Comparison of ENCODE assay signal across 8 cellular contexts in genomic region chrX:37484335-37484734, GRCh38.
DNase-seq lines count a peak whose midpoint lies in the region; ATAC-seq, FAIRE-seq and TF ChIP-seq lines count a peak whose summit lies in the region.
"Not testable (repeated sequence)": the region's sequence is repeated elsewhere in the genome, so short reads cannot be mapped to it uniquely, and the experiment has no call there.

No MANE protein-coding gene starts in this region.

- H3K9me2 ChIP-seq in HCT116 (ENCODE audit: insufficient read depth): not testable (repeated sequence)

- WGBS in K562 (ENCODE audit: insufficient coverage, low coverage, missing lambda C conversion rate): 25% methylated on average over 4 of the region's 4 CpGs
- 41 to 69% (median 52%) methylated on average over 4 of the region's 4 CpGs for WGBS in small intestine, 3 donors

- not testable (repeated sequence) for H3K9me3 ChIP-seq in HCT116 (ENCODE audit: control insufficient read depth in 1 of 2, insufficient read depth in 1 of 2, low read depth in 1 of 2, low read length in 2 of 2); K562 (replicated peaks; ENCODE audit: control insufficient read depth, insufficient read depth, low read depth, low read length); small intestine (ENCODE audit: control insufficient read depth, low read depth)

- not testable (repeated sequence) for H3K79me2 ChIP-seq in HCT116 (ENCODE audit: insufficient read depth, low read length); K562 (ENCODE audit: control insufficient read depth, insufficient read depth, low read length)

- H3K36me3 ChIP-seq in HCT116 (ENCODE audit: control insufficient read depth in 1 of 2, insufficient read depth in 2 of 2, low read length in 2 of 2); K562 (ENCODE audit: control insufficient read depth, insufficient read depth, low read length); bronchial epithelial cell (ENCODE audit: control insufficient read depth, insufficient read depth, low read length); small intestine (ENCODE audit: control insufficient read depth in 2 of 2, insufficient read depth in 2 of 2, low read length in 2 of 2): not testable (repeated sequence)

- H3K4me3 ChIP-seq in HCT116 (replicated peaks in 1 of 2; ENCODE audit: low read depth in 1 of 2, low read length in 2 of 2); K562; bronchial epithelial cell (ENCODE audit: low read depth, low read length); fibroblast of mammary gland (ENCODE audit: control insufficient read depth, low read depth, low read length); small intestine (ENCODE audit: low read depth in 1 of 2, low read length in 2 of 2): not testable (repeated sequence)

- not testable (repeated sequence) for H3K4me2 ChIP-seq in HCT116 (ENCODE audit: low read length); K562 (ENCODE audit: insufficient read depth, low read length)

- H2AFZ ChIP-seq in HCT116 (ENCODE audit: low read depth, low read length, poor library complexity, severe bottlenecking); K562 (ENCODE audit: low read depth, low read length): not testable (repeated sequence)

- not testable (repeated sequence) for TF ChIP-seq POLR2A in HCT116 (IDR thresholded peaks at IDR 0.05; ENCODE audit: borderline replicate concordance, extremely low read depth, insufficient read depth, insufficient read length); K562 (conservative IDR thresholded peaks at IDR 0.05)

- CTCF ChIA-PET in HCT116 (lab: Charles Lee); K562 (lab: Yijun Ruan, JAX; ENCODE audit: low intra/inter-chr PET ratio): not testable (repeated sequence)

- not testable (repeated sequence) for BruUV-seq in HCT116 (replicated peaks; lab: Mats Ljungman, UMichigan); K562 (replicated peaks; lab: Mats Ljungman, UMichigan)

- POLR2A ChIA-PET in HCT116 (lab: Charles Lee); K562 (lab: Yijun Ruan, JAX): not testable (repeated sequence)

- not testable (repeated sequence) for TF ChIP-seq EP300 in K562 (IDR thresholded peaks at IDR 0.05; ENCODE audit: low read length)

- H3K9me1 ChIP-seq in K562 (ENCODE audit: control insufficient read depth, insufficient read depth, low read length): not testable (repeated sequence)

- H3K27me3 ChIP-seq in HCT116 (ENCODE audit: insufficient read depth, low read length); K562 (ENCODE audit: control insufficient read depth in 2 of 2, insufficient read depth in 2 of 2, low read length in 2 of 2); bronchial epithelial cell (ENCODE audit: control insufficient read depth, insufficient read depth, low read length); small intestine (ENCODE audit: control insufficient read depth in 2 of 2, insufficient read depth in 2 of 2, low read length in 2 of 2): not testable (repeated sequence)

- not testable (repeated sequence) for H4K20me1 ChIP-seq in HCT116 (ENCODE audit: insufficient read depth); K562 (replicated peaks; ENCODE audit: control insufficient read depth, insufficient read depth, low read length)

- DNase-seq in A172 (ENCODE audit: low spot score): peak; percentile 40
- DNase-seq in HCT116 (ENCODE audit: low read depth, low spot score); K562 (ENCODE audit: extremely low read depth in 1 of 4, low spot score in 3 of 4): not testable (repeated sequence)
- DNase-seq in HT1080 (ENCODE audit: low read depth): peak; percentile 54
- DNase-seq in bronchial epithelial cell (ENCODE audit: low read depth): peak; percentile 49
- DNase-seq in fibroblast of mammary gland (ENCODE audit: low read depth): peak; percentile 2
- DNase-seq in mucosa of gallbladder (ENCODE audit: low spot score): peak; percentile 16
- peak; percentile 23 for DNase-seq in small intestine

- not testable (repeated sequence) for H3K9ac ChIP-seq in HCT116 (ENCODE audit: low read length); K562 (ENCODE audit: insufficient read depth in 1 of 2, low read depth in 2 of 2, low read length in 2 of 2)

- intact Hi-C loops in HCT116 (cut with micrococcal nuclease); K562 (cut with micrococcal nuclease): not testable (repeated sequence)

- RAD21 ChIA-PET in HCT116 (lab: Charles Lee; ENCODE audit: low non-redundant PET in 1 of 2, low total read pairs in 2 of 2, uncharacterized antibody in 2 of 2, unreplicated experiment in 2 of 2): not testable (repeated sequence)

- in situ Hi-C loops in K562 (cut with MboI): not testable (repeated sequence)

- not testable (repeated sequence) for FAIRE-seq in K562 (lab: Jason Lieb, UNC); bronchial epithelial cell (lab: Jason Lieb, UNC); small intestine (lab: Jason Lieb, UNC)

- ATAC-seq in HCT116, K562: not testable (repeated sequence)

- not testable (repeated sequence) for TF ChIP-seq RAD21 in HCT116 (IDR thresholded peaks at IDR 0.05; ENCODE audit: low read depth); K562 (CRISPR knock-in tag; conservative IDR thresholded peaks at IDR 0.05 in 1 of 2, IDR thresholded peaks at IDR 0.05 in 1 of 2)

- H3K4me1 ChIP-seq in HCT116 (ENCODE audit: control insufficient read depth in 1 of 2, insufficient read depth in 2 of 2, low read length in 2 of 2); K562 (replicated peaks in 1 of 2; ENCODE audit: control insufficient read depth in 2 of 2, insufficient read depth in 2 of 2, low read length in 2 of 2); small intestine (ENCODE audit: control insufficient read depth in 2 of 2, insufficient read depth in 1 of 2, low read depth in 1 of 2, low read length in 1 of 2): not testable (repeated sequence)

- H3K27ac ChIP-seq in HCT116 (ENCODE audit: low read depth, low read length); K562 (ENCODE audit: extremely low read depth, low read depth, low read length); small intestine (ENCODE audit: low read depth in 1 of 2, low read length in 1 of 2): not testable (repeated sequence)

- not testable (repeated sequence) for TF ChIP-seq CTCF in HCT116 (IDR thresholded peaks at IDR 0.05 in 2 of 3, conservative IDR thresholded peaks at IDR 0.05 in 1 of 3; ENCODE audit: borderline replicate concordance in 1 of 3, insufficient read depth in 1 of 3, low read depth in 2 of 3, low read length in 2 of 3); K562 (IDR thresholded peaks at IDR 0.05 in 2 of 3, conservative IDR thresholded peaks at IDR 0.05 in 1 of 3; ENCODE audit: insufficient read depth in 2 of 3, low read depth in 1 of 3, low read length in 3 of 3); bronchial epithelial cell (IDR thresholded peaks at IDR 0.05; ENCODE audit: insufficient read depth, low read length, severe bottlenecking); fibroblast of mammary gland (conservative IDR thresholded peaks at IDR 0.05; ENCODE audit: control insufficient read depth, insufficient read depth, low read depth, low read length)

TF ChIP-seq in HCT116, 20 proteins besides CTCF, POLR2A, EP300 and RAD21:
- peak; percentile 40; the same call in 1 of the 2 replicates for TF ChIP-seq SP1 (IDR thresholded peaks at IDR 0.05; ENCODE audit: low read depth)
- peak; percentile 21; the same call in 1 of the 2 replicates for TF ChIP-seq CBX3 (IDR thresholded peaks at IDR 0.05; ENCODE audit: low read depth)
- TF ChIP-seq FOSL1 (IDR thresholded peaks at IDR 0.05; ENCODE audit: low read depth): peak; percentile 53; the same call in 1 of the 2 replicates
- TF ChIP-seq JUND (IDR thresholded peaks at IDR 0.05): peak; percentile 36

TF ChIP-seq in K562, 482 proteins besides CTCF, POLR2A, EP300 and RAD21:
- TF ChIP-seq, protein P1, sequence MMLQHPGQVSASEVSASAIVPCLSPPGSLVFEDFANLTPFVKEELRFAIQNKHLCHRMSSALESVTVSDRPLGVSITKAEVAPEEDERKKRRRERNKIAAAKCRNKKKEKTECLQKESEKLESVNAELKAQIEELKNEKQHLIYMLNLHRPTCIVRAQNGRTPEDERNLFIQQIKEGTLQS (IDR thresholded peaks at IDR 0.05): peak; percentile 18; the same call in 1 of the 2 replicates
- TF ChIP-seq, protein P1 (CRISPR knock-in tag; conservative IDR thresholded peaks at IDR 0.05): not testable (repeated sequence)
